14 cellular contexts compared by ENCODE assay signal in the genomic region with DNA sequence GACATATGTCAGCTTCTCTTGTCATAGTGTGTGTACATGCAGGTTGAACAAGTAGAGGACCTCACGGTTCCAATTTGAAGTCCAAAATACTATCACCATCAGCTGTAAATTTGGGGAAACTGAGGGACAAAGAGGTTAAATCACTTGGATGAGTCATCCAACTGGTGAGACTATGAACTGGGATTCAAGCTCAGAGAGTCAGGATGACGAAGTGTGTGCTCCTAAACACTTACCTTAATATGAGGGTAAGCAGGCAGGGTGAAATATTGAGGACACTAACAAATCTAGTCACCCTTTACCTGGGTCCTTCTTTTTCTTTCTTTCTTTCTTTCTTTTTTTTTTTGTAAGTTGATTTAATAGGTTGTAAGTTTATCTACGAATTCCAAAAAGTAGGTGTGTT.
DNase-seq lines count a peak whose midpoint lies in the region; ATAC-seq, FAIRE-seq and TF ChIP-seq lines count a peak whose summit lies in the region.
"Had no signal": no experiment of that assay in that cellular context is flagged by ENCODE, and none has a peak within 500 bp of the region (broad histone marks: within the 10 kb centered on the region; RNA-seq: fewer than 3 reads in every experiment).

No MANE protein-coding gene starts in this region.

- dilution Hi-C loops in endothelial cell of umbilical vein (cut with MboI; ENCODE audit: extremely low pct_ligation_motif_present, low sequenced_read_pairs) = no loop called here

- H2AK5ac ChIP-seq in trophoblast cell (ENCODE audit: low read length) = no peak overlapping the region

- no peaks in the 10 kb centered on the region for H3K27me3 ChIP-seq in BLaER1 treated with 17β-estradiol and CSF1 and Interleukin-3, amounts not matched to agents 10 nM and 100 nM
- H3K27me3 ChIP-seq in endothelial cell of umbilical vein (ENCODE audit: control insufficient read depth in 2 of 2, insufficient read depth in 2 of 2, low read length in 2 of 2) (no peaks in the 10 kb centered on the region), trophoblast cell (ENCODE audit: insufficient read depth, low read length) (no peaks in the 10 kb centered on the region)

- DNase-seq in endothelial cell of umbilical vein (ENCODE audit: low read depth, low spot score) (no peak), trophoblast cell (no peak), HCEC 1CT (no peak), GM20000 (ENCODE audit: low spot score) (no peak)
- DNase-seq: CD8-positive, alpha-beta T cell; COR-L47; DMS79 treated with DMSO at 0.1 percent for 48 hours; Karpas-422 had no signal

- no peak overlapping the region for H2BK5ac ChIP-seq in trophoblast cell (ENCODE audit: low read depth, low read length, poor library complexity)

- no peaks in the 10 kb centered on the region for H3K9me3 ChIP-seq in BLaER1 treated with 17β-estradiol and CSF1 and Interleukin-3, amounts not matched to agents 10 nM and 100 nM (replicated peaks in 1 of 11)
- H3K9me3 ChIP-seq in endothelial cell of umbilical vein (replicated peaks; ENCODE audit: control insufficient read depth, insufficient read depth, low read length) = no peaks in the 10 kb centered on the region
- H3K9me3 ChIP-seq in trophoblast cell (ENCODE audit: insufficient read depth, low read depth, low read length) = no peaks in the 10 kb centered on the region
- H3K9me3 ChIP-seq: HAP-1 had no signal

- no CpG with 5 or more reads among the region's 3 CpGs for WGBS in trophoblast cell (ENCODE audit: extremely low coverage, insufficient coverage, insufficient read length)

- H3K9me1 ChIP-seq in endothelial cell of umbilical vein (replicated peaks; ENCODE audit: control insufficient read depth, extremely low read depth, insufficient read depth, low read length) = no peaks in the 10 kb centered on the region

- TF ChIP-seq POLR2A in endothelial cell of umbilical vein (IDR thresholded peaks at IDR 0.05; ENCODE audit: low read depth, low read length) = no peak

- BruUV-seq in endothelial cell of umbilical vein (replicated peaks; lab: Mats Ljungman, UMichigan) = no TSS peak

- no peak overlapping the region for H3K4ac ChIP-seq in trophoblast cell (ENCODE audit: low read depth, low read length)

- no peak for TF ChIP-seq CTCF in endothelial cell of umbilical vein (IDR thresholded peaks at IDR 0.05; ENCODE audit: extremely low read depth in 1 of 2, insufficient read depth in 1 of 2, low read depth in 1 of 2, low read length in 2 of 2)
- no peak for TF ChIP-seq CTCF in GM20000 (IDR thresholded peaks at IDR 0.05; ENCODE audit: extremely low read depth, missing control alignments)

- no peak overlapping the region for H3K18ac ChIP-seq in trophoblast cell (ENCODE audit: low read length)

- peaks cover 0 to 5% (median 0%) of the 10 kb centered on the region in 11 experiments; a peak in 1 of 22 replicates for H3K36me3 ChIP-seq in BLaER1 treated with 17β-estradiol and CSF1 and Interleukin-3, amounts not matched to agents 10 nM and 100 nM
- H3K36me3 ChIP-seq in endothelial cell of umbilical vein (ENCODE audit: control insufficient read depth in 2 of 2, extremely low read depth in 1 of 2, insufficient read depth in 2 of 2, low read length in 2 of 2) = no peaks in the 10 kb centered on the region
- H3K36me3 ChIP-seq in trophoblast cell (ENCODE audit: control insufficient read depth in 1 of 2, insufficient read depth in 2 of 2, low read length in 2 of 2) = no peaks in the 10 kb centered on the region
- H3K36me3 ChIP-seq: HAP-1 had no signal

- H3K79me2 ChIP-seq in endothelial cell of umbilical vein (ENCODE audit: control insufficient read depth, insufficient read depth, low read length) = no peaks in the 10 kb centered on the region
- peaks cover 2% of the 10 kb centered on the region for H3K79me2 ChIP-seq in trophoblast cell (ENCODE audit: control insufficient read depth, insufficient read depth, low read length, poor library complexity)

- no peak overlapping the region for H3K23ac ChIP-seq in trophoblast cell (ENCODE audit: low read length)

- CTCF ChIA-PET in endothelial cell of umbilical vein (lab: Charles Lee) = no interaction called here

- peak overlapping the region in 8 of 11 experiments; percentile 0 to 54 (median 26); a peak in 9 of 22 replicates for H3K4me2 ChIP-seq in BLaER1 treated with 17β-estradiol and CSF1 and Interleukin-3, amounts not matched to agents 10 nM and 100 nM
- H3K4me2 ChIP-seq in endothelial cell of umbilical vein (ENCODE audit: insufficient read depth, low read length) (no peak overlapping the region), trophoblast cell (ENCODE audit: low read length) (no peak overlapping the region)

- peaks cover 0 to 29% (median 3%) of the 10 kb centered on the region in 11 experiments; a peak in 6 of 22 replicates for H4K20me1 ChIP-seq in BLaER1 treated with 17β-estradiol and CSF1 and Interleukin-3, amounts not matched to agents 10 nM and 100 nM
- no peaks in the 10 kb centered on the region for H4K20me1 ChIP-seq in endothelial cell of umbilical vein (replicated peaks; ENCODE audit: control insufficient read depth, extremely low read depth, insufficient read depth, low read length)

- H3K9ac ChIP-seq in BLaER1 treated with 17β-estradiol and CSF1 and Interleukin-3, amounts not matched to agents 10 nM and 100 nM = no peak overlapping the region
- H3K9ac ChIP-seq in endothelial cell of umbilical vein (replicated peaks; ENCODE audit: extremely low read depth, insufficient read depth, low read length) = no peak overlapping the region
- H3K9ac ChIP-seq in trophoblast cell (ENCODE audit: low read length) = no peak overlapping the region

- H3K14ac ChIP-seq in trophoblast cell (ENCODE audit: low read length) = no peak overlapping the region

- H2BK12ac ChIP-seq in trophoblast cell (ENCODE audit: low read length) = no peak overlapping the region

- H2BK120ac ChIP-seq in trophoblast cell (ENCODE audit: insufficient read depth, low read length, poor library complexity) = no peak overlapping the region

- no peak for FAIRE-seq in endothelial cell of umbilical vein (lab: Jason Lieb, UNC)
- FAIRE-seq: A204.1, D721Med, HepG2 had no signal

- H3K79me1 ChIP-seq in trophoblast cell (ENCODE audit: low read length) = peaks cover 6% of the 10 kb centered on the region

- no peak for ATAC-seq in HG03196 (IDR thresholded peaks at IDR 0.05; ENCODE audit: unreplicated experiment)
- ATAC-seq: CD8-positive, alpha-beta T cell; HepG2 had no signal

- POLR2A ChIA-PET in endothelial cell of umbilical vein (lab: Charles Lee) = no interaction called here

- H2AFZ ChIP-seq in endothelial cell of umbilical vein (ENCODE audit: low read depth, low read length) (no peak overlapping the region), trophoblast cell (ENCODE audit: insufficient read depth, low read length, poor library complexity) (no peak overlapping the region)

- peak overlapping the region; percentile 43 for H4K91ac ChIP-seq in trophoblast cell (ENCODE audit: low read depth, low read length)

- no peak overlapping the region for H3K27ac ChIP-seq in BLaER1 treated with 17β-estradiol and CSF1 and Interleukin-3, amounts not matched to agents 10 nM and 100 nM
- H3K27ac ChIP-seq in endothelial cell of umbilical vein (ENCODE audit: insufficient read depth, low read depth, low read length) (no peak overlapping the region), trophoblast cell (ENCODE audit: low read depth, low read length) (peak overlapping the region; percentile 43)

- no peak overlapping the region for H4K12ac ChIP-seq in trophoblast cell (ENCODE audit: low read depth, low read length)

- no peak overlapping the region for H4K8ac ChIP-seq in trophoblast cell (ENCODE audit: low read depth, low read length)

- intact Hi-C loops in endothelial cell of umbilical vein (cut with micrococcal nuclease) = no loop called here

- H3K4me3 ChIP-seq in BLaER1 treated with 17β-estradiol and CSF1 and Interleukin-3, amounts not matched to agents 10 nM and 100 nM = no peak overlapping the region
- H3K4me3 ChIP-seq in endothelial cell of umbilical vein (replicated peaks in 1 of 3; ENCODE audit: insufficient read depth in 1 of 3, low read depth in 1 of 3, low read length in 3 of 3) (no peak overlapping the region), trophoblast cell (ENCODE audit: low read depth, low read length) (no peak overlapping the region)
- H3K4me3 ChIP-seq: HAP-1 had no signal

- peaks cover 14 to 30% (median 21%) of the 10 kb centered on the region in 10 experiments for H3K4me1 ChIP-seq in BLaER1 treated with 17β-estradiol and CSF1 and Interleukin-3, amounts not matched to agents 10 nM and 100 nM
- H3K4me1 ChIP-seq in endothelial cell of umbilical vein (ENCODE audit: control insufficient read depth, extremely low read depth, insufficient read depth, low read length) = no peaks in the 10 kb centered on the region
- peaks cover 12 to 20% of the 10 kb centered on the region in 2 experiments for H3K4me1 ChIP-seq in trophoblast cell (ENCODE audit: control insufficient read depth in 1 of 2, insufficient read depth in 2 of 2, low read length in 2 of 2)
- H3K4me1 ChIP-seq: HAP-1 had no signal

TF ChIP-seq in endothelial cell of umbilical vein, 7 proteins besides CTCF, POLR2A, EP300 and RAD21:
- TF ChIP-seq JUN (IDR thresholded peaks at IDR 0.05; ENCODE audit: borderline replicate concordance, insufficient read depth, insufficient read length, low read depth) (peak; percentile 29), GATA2 (IDR thresholded peaks at IDR 0.05; ENCODE audit: insufficient read depth, insufficient read length, low read depth, low read length) (no peak)

Comparison
In these comparisons a context has a peak if more than half of its experiments do, and no peak if none do; other contexts are left out.
1. H3K4me2 ChIP-seq: peak in BLaER1 treated with 17β-estradiol and CSF1 and Interleukin-3, amounts not matched to agents 10 nM and 100 nM (8 of 11); none in endothelial cell of umbilical vein (single experiment) and trophoblast cell (single experiment).